ENCODE assay signal across 11 cellular contexts in the genomic region with DNA sequence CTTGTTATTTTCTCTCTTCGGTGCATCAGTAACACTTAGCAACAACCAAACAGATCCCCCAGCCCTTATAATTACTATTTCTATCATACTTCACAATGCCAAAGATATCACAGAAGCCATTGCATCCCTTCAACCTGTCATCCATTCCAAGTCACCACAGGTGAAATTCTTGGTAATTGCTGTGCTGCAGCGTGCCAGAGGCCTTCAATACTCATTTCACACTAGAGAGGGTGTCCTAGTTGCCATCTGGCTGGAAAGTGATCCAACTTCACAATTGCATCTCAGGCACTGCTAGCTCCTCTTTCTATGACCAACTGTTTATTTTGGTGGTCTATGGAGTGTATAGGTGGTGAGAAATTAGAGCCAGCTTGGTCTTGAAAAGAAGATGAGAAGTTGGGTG.
DNase-seq lines count a peak whose midpoint lies in the region.
"Had no signal": no experiment of that assay in that cellular context is flagged by ENCODE, and none has a peak within 500 bp of the region (broad histone marks: within the 10 kb centered on the region; RNA-seq: fewer than 3 reads in every experiment).

No MANE protein-coding gene starts in this region.

- DNase-seq in DMS 273 (lab: John Stamatoyannopoulos, UW; ENCODE audit: unreplicated experiment) (peak; percentile 17), DMS 273 treated with DMSO at 0.1 percent for 48 hours (lab: John Stamatoyannopoulos, UW) (no peak), NCI-H446 treated with DMSO at 0.1 percent for 48 hours (lab: John Stamatoyannopoulos, UW) (peak; percentile 79), cerebellum (ENCODE audit: low spot score) (peak; percentile 74), NCI-H345 treated with DMSO at 0.1 percent for 48 hours (lab: John Stamatoyannopoulos, UW; ENCODE audit: unreplicated experiment) (no peak), GM03348 (ENCODE audit: low spot score) (no peak), Kasumi-1 (lab: John Stamatoyannopoulos, UW) (no peak), mesenteric fat pad (ENCODE audit: low spot score) (no peak)
- DNase-seq: CD8-positive, alpha-beta T cell; COR-L47; DMS53 had no signal

Comparison
In these comparisons a context has a peak if more than half of its experiments do, and no peak if none do; other contexts are left out.
1. DNase-seq: peak in DMS 273 (single experiment), NCI-H446 treated with DMSO at 0.1 percent for 48 hours (single experiment) and cerebellum (single experiment); none in DMS 273 treated with DMSO at 0.1 percent for 48 hours (single experiment), NCI-H345 treated with DMSO at 0.1 percent for 48 hours (single experiment), GM03348 (single experiment), Kasumi-1 (0 of 2) and mesenteric fat pad (single experiment).